ENCODE assay signal across 2 cellular contexts in the genomic region with DNA sequence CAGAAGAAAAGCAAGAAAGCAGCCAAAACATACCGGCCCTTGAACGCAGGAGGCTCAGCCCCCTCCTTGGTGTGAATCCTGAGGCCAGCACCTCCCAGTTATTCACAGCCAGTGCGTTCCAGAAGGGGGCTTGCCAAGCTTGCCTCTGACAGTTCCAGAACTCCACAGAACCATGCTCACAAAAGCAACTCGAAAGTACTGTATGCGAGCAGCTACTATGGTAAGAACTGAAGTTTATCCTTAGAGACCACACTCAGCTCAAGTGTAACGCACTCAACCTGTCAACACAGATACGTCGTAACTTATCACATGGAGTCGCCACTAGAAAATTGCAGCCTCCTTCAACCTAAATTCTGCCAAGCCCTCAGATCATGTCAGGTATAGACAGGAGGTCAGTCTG.
TF ChIP-seq lines count a peak whose summit lies in the region.

No MANE protein-coding gene starts in this region.

TF ChIP-seq in H1, 55 proteins besides CTCF, POLR2A, EP300 and RAD21:
- TF ChIP-seq CHD2 (IDR thresholded peaks at IDR 0.05; ENCODE audit: low read length): no peak
- no peak for TF ChIP-seq CEBPB (IDR thresholded peaks at IDR 0.05; ENCODE audit: low read depth, low read length)
- TF ChIP-seq SP1 (IDR thresholded peaks at IDR 0.05; ENCODE audit: low read depth, low read length): no peak
- no peak for TF ChIP-seq CREB1 (IDR thresholded peaks at IDR 0.05)
- TF ChIP-seq TEAD4 (IDR thresholded peaks at IDR 0.05; ENCODE audit: low read depth, low read length): no peak
- no peak for TF ChIP-seq CTBP2 (IDR thresholded peaks at IDR 0.05; ENCODE audit: borderline replicate concordance, insufficient read depth, insufficient read length, low read length)
- no peak for TF ChIP-seq YY1 (IDR thresholded peaks at IDR 0.05; ENCODE audit: low read depth, low read length)
- no peak for TF ChIP-seq TAF7 (optimal IDR thresholded peaks at IDR 0.05; ENCODE audit: borderline replicate concordance, low read depth, low read length)
- no peak for TF ChIP-seq TCF12 (IDR thresholded peaks at IDR 0.05; ENCODE audit: low read depth, low read length)
- no peak for TF ChIP-seq ZNF274 (IDR thresholded peaks at IDR 0.05; ENCODE audit: borderline replicate concordance, extremely low read depth, low read length)
- TF ChIP-seq, protein P1, sequence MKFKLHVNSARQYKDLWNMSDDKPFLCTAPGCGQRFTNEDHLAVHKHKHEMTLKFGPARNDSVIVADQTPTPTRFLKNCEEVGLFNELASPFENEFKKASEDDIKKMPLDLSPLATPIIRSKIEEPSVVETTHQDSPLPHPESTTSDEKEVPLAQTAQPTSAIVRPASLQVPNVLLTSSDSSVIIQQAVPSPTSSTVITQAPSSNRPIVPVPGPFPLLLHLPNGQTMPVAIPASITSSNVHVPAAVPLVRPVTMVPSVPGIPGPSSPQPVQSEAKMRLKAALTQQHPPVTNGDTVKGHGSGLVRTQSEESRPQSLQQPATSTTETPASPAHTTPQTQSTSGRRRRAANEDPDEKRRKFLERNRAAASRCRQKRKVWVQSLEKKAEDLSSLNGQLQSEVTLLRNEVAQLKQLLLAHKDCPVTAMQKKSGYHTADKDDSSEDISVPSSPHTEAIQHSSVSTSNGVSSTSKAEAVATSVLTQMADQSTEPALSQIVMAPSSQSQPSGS (IDR thresholded peaks at IDR 0.05; ENCODE audit: low read length): no peak
- no peak for TF ChIP-seq POLR2AphosphoS5 (IDR thresholded peaks at IDR 0.05; ENCODE audit: low read depth, low read length)
- no peak for TF ChIP-seq SP4 (IDR thresholded peaks at IDR 0.05; ENCODE audit: low read length)
- TF ChIP-seq JUND (IDR thresholded peaks at IDR 0.05; ENCODE audit: low read length): no peak

TF ChIP-seq in neural cell, 6 proteins besides CTCF, POLR2A, EP300 and RAD21:
- TF ChIP-seq TAF1 (IDR thresholded peaks at IDR 0.05; ENCODE audit: low read depth) (no peak), SMC3 (conservative IDR thresholded peaks at IDR 0.05; ENCODE audit: poor library complexity) (no peak), REST (IDR thresholded peaks at IDR 0.05; ENCODE audit: borderline replicate concordance) (no peak), MXI1 (conservative IDR thresholded peaks at IDR 0.05; ENCODE audit: poor library complexity, severe bottlenecking) (no peak), POLR2AphosphoS5 (IDR thresholded peaks at IDR 0.05) (no peak), EZH2 (IDR thresholded peaks at IDR 0.05; ENCODE audit: borderline replicate concordance, insufficient read depth, low read length, poor library complexity, severe bottlenecking) (no peak)
TF ChIP-seq in neural cell: peak in this region for 0.
